ENCODE assay signal across 10 cellular contexts in the genomic region with DNA sequence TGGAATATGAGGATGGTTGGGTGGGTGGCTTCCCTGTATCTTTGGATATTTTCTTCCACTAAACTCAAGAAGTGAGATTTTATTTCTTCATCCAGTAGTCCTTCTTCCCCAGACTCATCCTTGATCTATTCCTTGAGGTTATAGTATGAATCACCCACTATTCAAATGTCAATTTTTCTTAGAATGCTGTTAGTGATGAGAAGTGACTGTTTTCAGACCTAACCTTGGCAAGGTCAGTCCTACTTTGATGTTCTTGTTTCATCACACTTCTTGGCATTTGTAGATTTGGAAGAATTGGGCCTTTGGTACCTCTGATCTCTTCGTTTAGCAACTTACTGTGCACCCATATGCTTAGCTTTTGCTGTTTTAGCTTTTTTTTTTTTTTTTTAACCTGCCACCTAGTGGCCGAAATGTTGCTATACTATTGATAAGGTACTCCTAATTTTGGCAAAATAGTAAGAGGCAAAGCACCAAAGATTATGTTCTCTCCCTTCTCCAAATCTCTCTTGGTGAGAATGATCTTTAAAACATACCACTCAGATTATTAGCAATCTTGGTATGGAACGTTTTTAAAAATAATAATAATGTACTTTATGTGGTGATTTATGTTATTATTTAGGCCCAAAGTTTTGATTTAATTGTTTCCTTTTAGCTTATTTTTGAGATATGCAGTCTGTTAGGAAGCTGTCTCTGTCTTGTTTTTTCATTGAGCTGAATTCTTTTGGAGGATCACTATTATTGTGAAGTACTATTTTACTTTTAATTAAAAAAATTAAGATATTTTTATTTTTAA. TPM values are rescaled to one million over a fixed set of nuclear protein-coding genes. Genes with fewer than 3 reads are reported as not detected.
A peak's percentile ranks its signal among the peaks of the same experiment; 100 is the strongest.
DNase-seq lines count a peak whose midpoint lies in the region; ATAC-seq and TF ChIP-seq lines count a peak whose summit lies in the region.
"Had no signal": no experiment of that assay in that cellular context is flagged by ENCODE, and none has a peak within 500 bp of the region (broad histone marks: within the 10 kb centered on the region; RNA-seq: fewer than 3 reads in every experiment).

No MANE protein-coding gene starts in this region.

- no peak overlapping the region for H3K4me3 ChIP-seq in Panc1 (ENCODE audit: low read depth in 2 of 2, low read length in 2 of 2)
- H3K4me3 ChIP-seq in endodermal cell (ENCODE audit: low read length), result no peak overlapping the region
- H3K4me3 ChIP-seq in naive thymus-derived CD4-positive, alpha-beta T cell (ENCODE audit: low read length), result no peak overlapping the region
- H3K4me3 ChIP-seq in lower leg skin (ENCODE audit: low read depth, poor library complexity, severe bottlenecking), result no peak overlapping the region
- H3K4me3 ChIP-seq: SJCRH30 had no signal

- H3K9me3 Mint-ChIP-seq in CD14-positive monocyte, result peaks cover 0 to 8% (median 3%) of the 10 kb centered on the region in 7 donors
- H3K9me3 Mint-ChIP-seq in endodermal cell, result peaks cover 29% of the 10 kb centered on the region
- H3K9me3 Mint-ChIP-seq in naive thymus-derived CD4-positive, alpha-beta T cell, result peaks cover 0 to 16% (median 0%) of the 10 kb centered on the region in 11 donors

- in situ Hi-C loops in Panc1 (cut with HindIII; ENCODE audit: low pct_unique_long_range_greater_than_20kb, low sequenced_read_pairs), result no loop called here

- no peak overlapping the region for H3K9ac ChIP-seq in endodermal cell (ENCODE audit: extremely low read depth, low read length, poor library complexity, severe bottlenecking)

- H3K27me3 ChIP-seq in Panc1 (ENCODE audit: control insufficient read depth, insufficient read depth, low read length), result no peaks in the 10 kb centered on the region
- no peaks in the 10 kb centered on the region for H3K27me3 ChIP-seq in endodermal cell (ENCODE audit: control insufficient read depth, insufficient read depth, low read length, poor library complexity, severe bottlenecking)
- H3K27me3 ChIP-seq in naive thymus-derived CD4-positive, alpha-beta T cell (ENCODE audit: control insufficient read depth in 2 of 2, insufficient read depth in 2 of 2, low read length in 2 of 2), result no peaks in the 10 kb centered on the region
- H3K27me3 ChIP-seq: SJCRH30 had no signal

- peak overlapping the region in 2 of 7 donors; percentile 25 to 28 for H3K27ac Mint-ChIP-seq in CD14-positive monocyte
- no peak overlapping the region for H3K27ac Mint-ChIP-seq in endodermal cell
- peak overlapping the region in 8 of 9 donors; percentile 26 to 65 (median 48) for H3K27ac Mint-ChIP-seq in naive thymus-derived CD4-positive, alpha-beta T cell

- H3K4me1 ChIP-seq in Panc1 (ENCODE audit: control insufficient read depth, insufficient read depth, low read length) (no peaks in the 10 kb centered on the region), endodermal cell (ENCODE audit: control insufficient read depth, insufficient read depth, low read length) (no peaks in the 10 kb centered on the region)
- peaks cover 10% of the 10 kb centered on the region in 2 donors for H3K4me1 ChIP-seq in naive thymus-derived CD4-positive, alpha-beta T cell (ENCODE audit: control insufficient read depth in 2 of 2, insufficient read depth in 2 of 2, low read length in 2 of 2)
- H3K4me1 ChIP-seq: SJCRH30 had no signal

- TF ChIP-seq CTCF in CD14-positive monocyte (IDR thresholded peaks at IDR 0.05) (peak; percentile 82), Panc1 (IDR thresholded peaks at IDR 0.05) (peak; percentile 60; the same call in 1 of the 2 replicates), endodermal cell (conservative IDR thresholded peaks at IDR 0.05) (peak; percentile 83), lower leg skin (IDR thresholded peaks at IDR 0.05) (no peak)

- H3K4me1 Mint-ChIP-seq in CD14-positive monocyte (peaks cover 10% of the 10 kb centered on the region), endodermal cell (peaks cover under 1% of the 10 kb centered on the region)
- peaks cover 23 to 52% (median 48%) of the 10 kb centered on the region in 7 donors for H3K4me1 Mint-ChIP-seq in naive thymus-derived CD4-positive, alpha-beta T cell

- H3K27ac ChIP-seq in Panc1 (ENCODE audit: low read length) (no peak overlapping the region), endodermal cell (ENCODE audit: low read depth, low read length) (no peak overlapping the region)
- no peak overlapping the region for H3K27ac ChIP-seq in naive thymus-derived CD4-positive, alpha-beta T cell (ENCODE audit: low read depth, low read length)
- H3K27ac ChIP-seq: SJCRH30 had no signal

- intact Hi-C loops in CD14-positive monocyte (cut with micrococcal nuclease) (loop anchor here in 1 of 2 donors (10.0 kb wide), 1 partner anchor 355 kb away; no protein-coding TSS in a partner anchor), Panc1 (cut with micrococcal nuclease; ENCODE audit: unreplicated experiment) (loop anchor here (10.0 kb wide), 1 partner anchor 175 kb away; a partner anchor contains a TSS), lower leg skin (cut with DNase I; ENCODE audit: low total_unique reads) (no loop called here)
- intact Hi-C loops in naive thymus-derived CD4-positive, alpha-beta T cell (cut with micrococcal nuclease), result loop anchor here (1.0 to 10.0 kb wide), 10 partner anchors 17 to 409 kb away; a partner anchor contains a TSS

- DNase-seq in CD14-positive monocyte (ENCODE audit: low spot score), result no peak
- peak; percentile 27 for DNase-seq in Panc1 (ENCODE audit: low read depth, low spot score)
- no peak for DNase-seq in endodermal cell
- peak in 6 of 9 donors; percentile 23 to 54 (median 48) for DNase-seq in naive thymus-derived CD4-positive, alpha-beta T cell
- DNase-seq in lower leg skin (ENCODE audit: low spot score in 2 of 2), result no peak
- DNase-seq: right cardiac atrium had no signal

- POLR2A ChIA-PET in Panc1 (lab: Charles Lee), result interaction anchor here (0.6 to 0.7 kb wide), 2 partner anchors 391 to 568 kb away, joined by 3 to 5 read pairs; no protein-coding TSS in a partner anchor
- POLR2A ChIA-PET in naive thymus-derived CD4-positive, alpha-beta T cell (lab: Charles Lee), result interaction anchor here (0.6 to 1.4 kb wide), 2 partner anchors 306 to 321 kb away, joined by 3 to 7 read pairs; no protein-coding TSS in a partner anchor

- no peak for TF ChIP-seq POLR2A in lower leg skin (IDR thresholded peaks at IDR 0.05)

- H3K9me3 ChIP-seq in Panc1 (ENCODE audit: control insufficient read depth, insufficient read depth, low read depth, low read length) (no peaks in the 10 kb centered on the region), endodermal cell (ENCODE audit: control insufficient read depth, low read length) (peaks cover 16% of the 10 kb centered on the region)
- no peaks in the 10 kb centered on the region for H3K9me3 ChIP-seq in naive thymus-derived CD4-positive, alpha-beta T cell (ENCODE audit: control insufficient read depth in 2 of 3, low read length in 3 of 3)

- no peak overlapping the region for H3K4me3 Mint-ChIP-seq in CD14-positive monocyte
- H3K4me3 Mint-ChIP-seq in endodermal cell, result no peak overlapping the region
- H3K4me3 Mint-ChIP-seq in naive thymus-derived CD4-positive, alpha-beta T cell, result peak overlapping the region in 3 of 10 donors; percentile 5 to 44 (median 29)

- ATAC-seq in GM18499 (IDR thresholded peaks at IDR 0.05; ENCODE audit: insufficient read depth, unreplicated experiment) (peak; percentile 59), HG03175 (IDR thresholded peaks at IDR 0.05; ENCODE audit: unreplicated experiment) (peak; percentile 47), Panc1 (no peak), GM19467 (IDR thresholded peaks at IDR 0.05; ENCODE audit: unreplicated experiment) (no peak)
- ATAC-seq in naive thymus-derived CD4-positive, alpha-beta T cell, result peak; percentile 83

- no TSS peak for BruUV-seq in Panc1 (replicated peaks; lab: Mats Ljungman, UMichigan)

- CTCF ChIA-PET in Panc1 (lab: Charles Lee), result interaction anchor here (0.5 to 0.7 kb wide), 11 partner anchors 14 to 409 kb away, joined by 3 to 11 read pairs (median 4); a partner anchor contains a TSS
- CTCF ChIA-PET in naive thymus-derived CD4-positive, alpha-beta T cell (lab: Charles Lee), result interaction anchor here (0.5 to 3.3 kb wide), 14 partner anchors 8 to 1976 kb away, joined by 3 to 22 read pairs (median 5); no protein-coding TSS in a partner anchor

- WGBS in endodermal cell (ENCODE audit: insufficient coverage in 1 of 2, insufficient read length in 1 of 2), 2 experiments, result 19 to 25% methylated on average over 1 to 3 of the region's 3 CpGs
- 2 to 6% methylated on average over 3 of the region's 3 CpGs for WGBS in lower leg skin, 2 donors

- H3K36me3 ChIP-seq in Panc1 (ENCODE audit: control insufficient read depth, insufficient read depth, low read length) (no peaks in the 10 kb centered on the region), endodermal cell (ENCODE audit: control insufficient read depth, insufficient read depth, low read length) (peaks cover 3% of the 10 kb centered on the region)
- H3K36me3 ChIP-seq in naive thymus-derived CD4-positive, alpha-beta T cell (ENCODE audit: control insufficient read depth in 2 of 3, insufficient read depth in 3 of 3, low read length in 3 of 3), result no peaks in the 10 kb centered on the region

- H3K27me3 Mint-ChIP-seq in CD14-positive monocyte (ENCODE audit: low read depth in 3 of 3), result no peaks in the 10 kb centered on the region
- H3K27me3 Mint-ChIP-seq in endodermal cell (ENCODE audit: insufficient read depth), result no peaks in the 10 kb centered on the region
- H3K27me3 Mint-ChIP-seq in naive thymus-derived CD4-positive, alpha-beta T cell, result no peaks in the 10 kb centered on the region

- peaks cover 21 to 41% of the 10 kb centered on the region in 2 donors for H3K36me3 Mint-ChIP-seq in CD14-positive monocyte
- H3K36me3 Mint-ChIP-seq in endodermal cell (ENCODE audit: low read depth), result peaks cover 27% of the 10 kb centered on the region
- H3K36me3 Mint-ChIP-seq in naive thymus-derived CD4-positive, alpha-beta T cell, result peaks cover 4 to 42% (median 5%) of the 10 kb centered on the region in 5 donors

RNA-seq across cellular contexts. Expression of a gene that starts 16.5 kb away (rescaled TPM):
- 10 to 100 TPM; 47.3 to 56.6 TPM for polyA plus RNA-seq in CD14-positive monocyte
- total RNA-seq in Panc1 (2021; ENCODE audit: unreplicated experiment), result 17.6 TPM
- 8.0 TPM for polyA plus RNA-seq in Panc1 (2012; ENCODE audit: insufficient read length)
- total RNA-seq in endodermal cell, result 10 to 100 TPM; 15.3 to 26.1 TPM
- 38.0 TPM for polyA plus RNA-seq in endodermal cell (2013, experiment 1 of 2)
- polyA plus RNA-seq in endodermal cell (2013, experiment 2 of 2), result 41.7 TPM
- 10 to 100 TPM; 19.8 to 72.8 (median 47.7) TPM for total RNA-seq in naive thymus-derived CD4-positive, alpha-beta T cell
- polyA plus RNA-seq in naive thymus-derived CD4-positive, alpha-beta T cell, result 10 to 100 TPM; 60.5 to 86.1 TPM
- 10 to 100 TPM; 21.1 to 30.4 (median 24.9) TPM for total RNA-seq in lower leg skin

Comparison
In these comparisons a context has a peak if more than half of its experiments do, and no peak if none do; other contexts are left out.
1. DNase-seq: peak in Panc1 (single experiment) and naive thymus-derived CD4-positive, alpha-beta T cell (6 of 9); none in CD14-positive monocyte (single experiment), endodermal cell (single experiment) and lower leg skin (0 of 2).
2. CTCF ChIP-seq: peak in CD14-positive monocyte (single experiment), Panc1 (single experiment) and endodermal cell (single experiment); none in lower leg skin (0 of 3).
3. ATAC-seq: peak in GM18499 (single experiment), HG03175 (single experiment) and naive thymus-derived CD4-positive, alpha-beta T cell (single experiment); none in Panc1 (single experiment) and GM19467 (single experiment).